In the genomic region with DNA sequence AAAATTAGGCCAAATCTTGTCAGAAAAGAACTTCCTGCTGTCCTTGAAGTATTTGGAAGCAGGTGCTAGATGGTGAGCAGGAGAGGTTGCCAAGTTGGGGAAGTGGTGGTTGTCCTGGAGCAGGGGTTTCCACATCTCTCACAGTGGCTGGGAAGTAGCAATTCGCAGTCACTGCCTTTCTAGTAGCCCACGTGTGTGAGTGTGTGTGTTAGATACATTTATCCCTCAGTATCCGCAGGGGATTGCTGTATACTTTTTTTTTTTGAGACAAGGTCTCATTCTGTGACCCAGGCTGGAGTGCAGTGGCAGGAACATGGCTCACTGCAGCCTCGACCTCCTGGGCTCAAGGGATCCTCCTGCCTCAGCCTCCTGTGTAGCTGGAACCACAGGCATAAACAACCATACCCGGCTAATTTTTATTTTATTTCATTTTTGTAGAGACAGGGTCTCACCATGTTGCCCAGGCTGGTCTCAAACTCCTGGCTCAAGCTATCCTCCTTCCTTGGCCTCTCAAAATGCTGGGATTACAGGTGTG, we compare ENCODE assay signal across 8 cellular contexts. TPM values are rescaled to one million over a fixed set of nuclear protein-coding genes. Genes with fewer than 3 reads are reported as not detected.
DNase-seq lines count a peak whose midpoint lies in the region; ATAC-seq and TF ChIP-seq lines count a peak whose summit lies in the region.

No MANE protein-coding gene starts in this region.

- H3K27me3 ChIP-seq in HUES48 (ENCODE audit: control insufficient read depth, insufficient read depth, low read length) (no peaks in the 10 kb centered on the region), fibroblast of lung (ENCODE audit: control insufficient read depth, insufficient read depth, low read length) (no peaks in the 10 kb centered on the region), neural cell (ENCODE audit: insufficient read depth, low read depth, low read length) (no peaks in the 10 kb centered on the region)

- H3K4me2 ChIP-seq in fibroblast of lung (ENCODE audit: extremely low read depth, insufficient read depth, low read length) (peak overlapping the region; percentile 92), neural cell (ENCODE audit: low read length) (peak overlapping the region; percentile 86)

- H4K20me1 ChIP-seq in fibroblast of lung (ENCODE audit: control insufficient read depth, extremely low read depth, insufficient read depth, low read length): no peaks in the 10 kb centered on the region
- no peaks in the 10 kb centered on the region for H4K20me1 ChIP-seq in neural cell (ENCODE audit: insufficient read depth)

- peak overlapping the region; percentile 86 for H3K4me3 ChIP-seq in HUES48 (ENCODE audit: low read depth, low read length)
- H3K4me3 ChIP-seq in fibroblast of lung (replicated peaks in 1 of 4; ENCODE audit: control extremely low read depth in 1 of 4, insufficient read depth in 1 of 4, low read depth in 3 of 4, low read length in 4 of 4): peak overlapping the region; percentile 80 to 94 (median 90)
- H3K4me3 ChIP-seq in neural cell (ENCODE audit: low read length): peak overlapping the region; percentile 71

- H3K9ac ChIP-seq in HUES48 (ENCODE audit: low read depth, low read length) (peak overlapping the region; percentile 96), fibroblast of lung (ENCODE audit: insufficient read depth, low read length) (peak overlapping the region; percentile 91), neural cell (ENCODE audit: low read length) (peak overlapping the region; percentile 74)

- H3K79me2 ChIP-seq in fibroblast of lung (ENCODE audit: control insufficient read depth, insufficient read depth, low read length) (peaks cover 8% of the 10 kb centered on the region), neural cell (replicated peaks; ENCODE audit: insufficient read depth, low read length) (peaks cover 4% of the 10 kb centered on the region)

- H3K27ac ChIP-seq in HUES48 (ENCODE audit: low read depth, low read length) (no peak overlapping the region), fibroblast of lung (ENCODE audit: insufficient read depth, low read length) (peak overlapping the region; percentile 89), neural cell (ENCODE audit: low read length) (no peak overlapping the region)

- no peaks in the 10 kb centered on the region for H3K9me2 ChIP-seq in neural cell (ENCODE audit: insufficient read depth, low read length)

- H3K4me3 Mint-ChIP-seq in T-helper 17 cell: peak overlapping the region; percentile 99

- no peak for TF ChIP-seq EP300 in neural cell (conservative IDR thresholded peaks at IDR 0.05; ENCODE audit: poor library complexity, severe bottlenecking)

- H3K36me3 Mint-ChIP-seq in T-helper 17 cell (ENCODE audit: low read depth): no peaks in the 10 kb centered on the region

- H3K9me3 ChIP-seq in HUES48 (ENCODE audit: control insufficient read depth, insufficient read depth, low read length): no peaks in the 10 kb centered on the region
- H3K9me3 ChIP-seq in T-helper 17 cell (ENCODE audit: control insufficient read depth, low read length, poor library complexity, severe bottlenecking): no peaks in the 10 kb centered on the region
- H3K9me3 ChIP-seq in fibroblast of lung (ENCODE audit: control insufficient read depth, insufficient read depth, low read depth, low read length): no peaks in the 10 kb centered on the region
- no peaks in the 10 kb centered on the region for H3K9me3 ChIP-seq in neural cell (ENCODE audit: low read length)

- DNase-seq in DMS79 (lab: John Stamatoyannopoulos, UW) (peak; percentile 11), T-helper 17 cell (no peak), fibroblast of lung (ENCODE audit: low read depth in 2 of 2) (peak; percentile 38 to 40)
- no peak for DNase-seq in stimulated activated CD4-positive, alpha-beta T cell treated with anti-CD3 and anti-CD28 coated beads, Interleukin-4, amount 100 ng/mL, for 4 hours

- H3K36me3 ChIP-seq in HUES48 (ENCODE audit: control insufficient read depth, insufficient read depth, low read length): peaks cover 17% of the 10 kb centered on the region; the same call in 1 of the 2 replicates
- no peaks in the 10 kb centered on the region for H3K36me3 ChIP-seq in fibroblast of lung (ENCODE audit: control insufficient read depth, insufficient read depth, low read length)
- no peaks in the 10 kb centered on the region for H3K36me3 ChIP-seq in neural cell (ENCODE audit: insufficient read depth, low read length)

- H3K27ac Mint-ChIP-seq in T-helper 17 cell: peak overlapping the region; percentile 93

- ATAC-seq in T-helper 17 cell (no peak), HG02884 (IDR thresholded peaks at IDR 0.05; ENCODE audit: unreplicated experiment) (no peak), GM18511 (IDR thresholded peaks at IDR 0.05; ENCODE audit: unreplicated experiment) (no peak)

- no peaks in the 10 kb centered on the region for H3F3A ChIP-seq in neural cell (ENCODE audit: insufficient read depth, low read length, poor library complexity, severe bottlenecking)

- 0 out of 2 replicates have a peak, but pooled peaks cover 4% of the 10 kb centered on the region for H3K4me1 ChIP-seq in HUES48 (ENCODE audit: control insufficient read depth, insufficient read depth, low read length)
- H3K4me1 ChIP-seq in fibroblast of lung (ENCODE audit: control insufficient read depth, extremely low read depth, insufficient read depth, low read length): no peaks in the 10 kb centered on the region

- H3K27me3 Mint-ChIP-seq in T-helper 17 cell: no peaks in the 10 kb centered on the region

- no peak for TF ChIP-seq CTCF in fibroblast of lung (conservative IDR thresholded peaks at IDR 0.05 in 1 of 2, IDR thresholded peaks at IDR 0.05 in 1 of 2; ENCODE audit: low read depth in 1 of 2, low read length in 2 of 2)
- TF ChIP-seq CTCF in neural cell (IDR thresholded peaks at IDR 0.05; ENCODE audit: poor library complexity, severe bottlenecking): no peak

- no peak for TF ChIP-seq RAD21 in neural cell (conservative IDR thresholded peaks at IDR 0.05)

- H2AFZ ChIP-seq in fibroblast of lung (ENCODE audit: low read length): peak overlapping the region; percentile 33
- H2AFZ ChIP-seq in neural cell (ENCODE audit: low read depth, low read length): no peak overlapping the region

- peaks cover 16% of the 10 kb centered on the region for H3K4me1 Mint-ChIP-seq in T-helper 17 cell

TF ChIP-seq in neural cell, 6 proteins besides CTCF, POLR2A, EP300 and RAD21:
- TF ChIP-seq MXI1 (conservative IDR thresholded peaks at IDR 0.05; ENCODE audit: poor library complexity, severe bottlenecking): no peak

RNA-seq across cellular contexts. Expression of a gene that starts 0.8 kb away (rescaled TPM):
- total RNA-seq in T-helper 17 cell (1 to 10 TPM; 8.9 to 9.5 TPM), fibroblast of lung (6.3 and 6.4 TPM in 2 replicates)
- polyA plus RNA-seq in fibroblast of lung (8.0 and 13.5 TPM in 2 replicates), neural cell (9.0 and 13.6 TPM in 2 replicates)
- 6.6 and 13.9 TPM in 2 replicates for polyA plus RNA-seq in fibroblast of lung (2012)
- polyA minus RNA-seq in fibroblast of lung (ENCODE audit: low replicate concordance) (10.4 and 16.2 TPM in 2 replicates), neural cell (7.1 and 8.2 TPM in 2 replicates)

RNA-seq across cellular contexts. Expression of a gene that starts 28.8 kb away (rescaled TPM):
- 1 to 10 TPM; 3.9 to 4.3 TPM for total RNA-seq in T-helper 17 cell
- 0.50 and 1.5 TPM in 2 replicates for total RNA-seq in fibroblast of lung
- 0.93 and 1.2 TPM in 2 replicates for polyA plus RNA-seq in fibroblast of lung
- polyA plus RNA-seq in fibroblast of lung (2012): 0.39 and 0.50 TPM in 2 replicates
- 1.7 and 4.0 TPM in 2 replicates for polyA minus RNA-seq in fibroblast of lung (ENCODE audit: low replicate concordance)
- polyA plus RNA-seq in neural cell: 92.5 and 104 TPM in 2 replicates
- polyA minus RNA-seq in neural cell: 93.2 and 93.7 TPM in 2 replicates

Comparison
In these comparisons a context has a peak if more than half of its experiments do, and no peak if none do; other contexts are left out.
1. DNase-seq: peak in DMS79 (single experiment) and fibroblast of lung (2 of 2); none in T-helper 17 cell (0 of 3) and stimulated activated CD4-positive, alpha-beta T cell treated with anti-CD3 and anti-CD28 coated beads, Interleukin-4, amount 100 ng/mL, for 4 hours (0 of 2).
2. Peak in every context shown above with its lines, with median percentiles within 50 percentile points of each other: H3K4me3 ChIP-seq and H3K9ac ChIP-seq.